ENCODE assay signal across 8 cellular contexts in the genomic region with DNA sequence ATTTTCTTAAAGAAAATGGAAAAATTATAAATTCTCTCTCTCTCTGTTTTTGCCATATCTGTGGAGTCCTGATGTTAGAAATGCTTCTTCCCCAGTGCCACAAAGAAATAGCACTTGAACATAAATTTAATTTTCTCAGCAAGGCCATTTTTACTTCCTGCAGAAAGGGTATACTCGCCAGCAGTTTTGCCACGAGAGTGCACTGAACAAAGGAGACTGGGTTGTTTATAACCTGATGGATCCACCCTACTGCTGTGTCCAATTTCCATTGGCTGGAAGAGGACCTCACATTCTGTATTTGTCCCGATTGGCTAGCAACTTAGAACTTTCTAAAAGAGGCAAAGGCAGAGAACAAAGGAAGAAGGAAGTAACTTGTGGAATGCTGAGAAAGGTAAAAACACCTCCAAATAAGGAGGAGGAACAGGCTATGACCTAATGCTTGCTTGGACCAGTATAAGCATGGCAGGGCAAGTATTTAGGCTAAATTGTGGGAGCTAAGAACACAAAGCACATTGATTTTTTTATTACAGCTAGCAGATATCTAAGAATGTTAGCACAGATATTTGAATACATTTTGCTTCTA. TPM values are rescaled to one million over a fixed set of nuclear protein-coding genes. Genes with fewer than 3 reads are reported as not detected.
"Had no signal": no experiment of that assay in that cellular context is flagged by ENCODE, and none has a peak within 500 bp of the region (broad histone marks: within the 10 kb centered on the region; RNA-seq: fewer than 3 reads in every experiment).

No MANE protein-coding gene starts in this region.

RNA-seq across cellular contexts. Expression of gene ACTN3, which starts 36.0 kb away (rescaled TPM):
- total RNA-seq: activated B cell treated with CpG ODN at 0.5 μM for 24 hours; astrocyte; bronchial epithelial cell; cerebellum; esophagus muscularis mucosa; foreskin keratinocyte; heart left ventricle; T-helper 1 cell treated with Interleukin-12 subunit alpha and Interleukin-12 subunit beta and Interleukin-4 antibody, amounts not matched to agents 30 ng/mL and 1 ng/mL, for 36 hours had no signal
- polyA plus RNA-seq: foreskin keratinocyte had no signal
